In the genomic region with DNA sequence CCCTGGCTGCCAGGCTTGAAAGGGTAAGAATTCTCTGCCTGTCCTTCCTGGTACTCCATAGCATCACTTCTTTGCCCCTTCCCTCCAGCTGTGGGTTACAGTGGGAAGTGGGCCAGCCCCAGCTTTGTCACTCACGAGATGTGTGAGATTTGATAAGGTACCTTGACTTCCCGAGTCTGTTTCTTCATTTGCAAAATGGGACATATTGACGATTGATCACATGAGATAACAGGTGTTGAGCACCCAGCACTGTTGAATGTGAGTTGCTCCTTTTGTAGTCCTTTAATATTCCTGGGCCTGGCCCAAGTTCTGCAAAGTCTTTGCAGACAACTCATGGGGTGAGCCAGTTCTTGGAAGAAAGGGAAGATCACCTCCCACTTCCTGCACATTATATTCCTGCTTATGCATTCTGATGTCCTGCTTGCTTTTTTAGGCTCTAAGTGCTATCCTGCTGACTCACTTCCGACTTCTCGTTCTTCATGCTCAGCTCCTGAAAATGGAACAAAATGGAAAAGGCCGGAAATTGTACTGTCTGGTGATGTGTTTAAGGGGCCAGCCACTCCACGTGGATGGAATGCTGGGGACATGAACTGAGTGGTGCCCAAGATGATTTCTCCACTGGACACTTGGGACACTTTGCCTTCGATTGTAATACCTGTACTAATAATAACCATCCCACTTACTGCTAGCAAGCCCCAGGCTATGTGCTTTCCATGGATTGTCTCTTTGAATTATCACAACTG, we compare ENCODE assay signal across 1 cellular context.
TF ChIP-seq lines count a peak whose summit lies in the region.

No MANE protein-coding gene starts in this region.

TF ChIP-seq in K562, 482 proteins besides CTCF, POLR2A, EP300 and RAD21 (continued from another document and continues in another):
- TF ChIP-seq COPS2 (conservative IDR thresholded peaks at IDR 0.05), result no peak
- no peak for TF ChIP-seq SREBF1 (IDR thresholded peaks at IDR 0.05; ENCODE audit: borderline replicate concordance, low read depth, low read length)
- peak; percentile 91 for TF ChIP-seq ETV5 (CRISPR knock-in tag; IDR thresholded peaks at IDR 0.05; ENCODE audit: low read depth)
- TF ChIP-seq, protein P1, sequence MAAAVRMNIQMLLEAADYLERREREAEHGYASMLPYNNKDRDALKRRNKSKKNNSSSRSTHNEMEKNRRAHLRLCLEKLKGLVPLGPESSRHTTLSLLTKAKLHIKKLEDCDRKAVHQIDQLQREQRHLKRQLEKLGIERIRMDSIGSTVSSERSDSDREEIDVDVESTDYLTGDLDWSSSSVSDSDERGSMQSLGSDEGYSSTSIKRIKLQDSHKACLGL (CRISPR knock-in tag; IDR thresholded peaks at IDR 0.05; ENCODE audit: borderline replicate concordance, poor library complexity, severe bottlenecking), result no peak
- TF ChIP-seq CREB1 (IDR thresholded peaks at IDR 0.05), result no peak
- TF ChIP-seq CREB1 (CRISPR knock-in tag; IDR thresholded peaks at IDR 0.05), result no peak
- no peak for TF ChIP-seq ELF2 (CRISPR knock-in tag; IDR thresholded peaks at IDR 0.05)
- TF ChIP-seq ZNF445 (CRISPR knock-in tag; IDR thresholded peaks at IDR 0.05; ENCODE audit: low read depth), result no peak
- TF ChIP-seq ZNF23 (CRISPR knock-in tag; IDR thresholded peaks at IDR 0.05), result no peak
- no peak for TF ChIP-seq YBX1 (IDR thresholded peaks at IDR 0.05)
- TF ChIP-seq AFF4 (CRISPR knock-in tag; IDR thresholded peaks at IDR 0.05), result no peak
- TF ChIP-seq YY1 (IDR thresholded peaks at IDR 0.05; ENCODE audit: borderline replicate concordance in 1 of 3, control insufficient read depth in 1 of 3, extremely low read depth in 1 of 3, insufficient read depth in 3 of 3, insufficient read length in 1 of 3, insufficient replicate concordance in 2 of 3, low read depth in 1 of 3, low read length in 2 of 3), result peak in 1 of 3 experiments; percentile 57
- TF ChIP-seq SAFB (IDR thresholded peaks at IDR 0.05; ENCODE audit: borderline replicate concordance, low read depth, low read length), result no peak
- TF ChIP-seq, protein P2, sequence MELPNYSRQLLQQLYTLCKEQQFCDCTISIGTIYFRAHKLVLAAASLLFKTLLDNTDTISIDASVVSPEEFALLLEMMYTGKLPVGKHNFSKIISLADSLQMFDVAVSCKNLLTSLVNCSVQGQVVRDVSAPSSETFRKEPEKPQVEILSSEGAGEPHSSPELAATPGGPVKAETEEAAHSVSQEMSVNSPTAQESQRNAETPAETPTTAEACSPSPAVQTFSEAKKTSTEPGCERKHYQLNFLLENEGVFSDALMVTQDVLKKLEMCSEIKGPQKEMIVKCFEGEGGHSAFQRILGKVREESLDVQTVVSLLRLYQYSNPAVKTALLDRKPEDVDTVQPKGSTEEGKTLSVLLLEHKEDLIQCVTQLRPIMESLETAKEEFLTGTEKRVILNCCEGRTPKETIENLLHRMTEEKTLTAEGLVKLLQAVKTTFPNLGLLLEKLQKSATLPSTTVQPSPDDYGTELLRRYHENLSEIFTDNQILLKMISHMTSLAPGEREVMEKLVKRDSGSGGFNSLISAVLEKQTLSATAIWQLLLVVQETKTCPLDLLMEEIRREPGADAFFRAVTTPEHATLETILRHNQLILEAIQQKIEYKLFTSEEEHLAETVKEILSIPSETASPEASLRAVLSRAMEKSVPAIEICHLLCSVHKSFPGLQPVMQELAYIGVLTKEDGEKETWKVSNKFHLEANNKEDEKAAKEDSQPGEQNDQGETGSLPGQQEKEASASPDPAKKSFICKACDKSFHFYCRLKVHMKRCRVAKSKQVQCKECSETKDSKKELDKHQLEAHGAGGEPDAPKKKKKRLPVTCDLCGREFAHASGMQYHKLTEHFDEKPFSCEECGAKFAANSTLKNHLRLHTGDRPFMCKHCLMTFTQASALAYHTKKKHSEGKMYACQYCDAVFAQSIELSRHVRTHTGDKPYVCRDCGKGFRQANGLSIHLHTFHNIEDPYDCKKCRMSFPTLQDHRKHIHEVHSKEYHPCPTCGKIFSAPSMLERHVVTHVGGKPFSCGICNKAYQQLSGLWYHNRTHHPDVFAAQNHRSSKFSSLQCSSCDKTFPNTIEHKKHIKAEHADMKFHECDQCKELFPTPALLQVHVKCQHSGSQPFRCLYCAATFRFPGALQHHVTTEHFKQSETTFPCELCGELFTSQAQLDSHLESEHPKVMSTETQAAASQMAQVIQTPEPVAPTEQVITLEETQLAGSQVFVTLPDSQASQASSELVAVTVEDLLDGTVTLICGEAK (IDR thresholded peaks at IDR 0.05), result peak; percentile 52; the same call in 1 of the 2 replicates
- TF ChIP-seq, protein P2 (CRISPR knock-in tag; IDR thresholded peaks at IDR 0.05), result no peak
- no peak for TF ChIP-seq STAG1 (CRISPR knock-in tag; IDR thresholded peaks at IDR 0.05; ENCODE audit: borderline replicate concordance)
- TF ChIP-seq MYNN (IDR thresholded peaks at IDR 0.05), result no peak
- no peak for TF ChIP-seq MYNN (CRISPR knock-in tag; IDR thresholded peaks at IDR 0.05)
- TF ChIP-seq, protein P3, sequence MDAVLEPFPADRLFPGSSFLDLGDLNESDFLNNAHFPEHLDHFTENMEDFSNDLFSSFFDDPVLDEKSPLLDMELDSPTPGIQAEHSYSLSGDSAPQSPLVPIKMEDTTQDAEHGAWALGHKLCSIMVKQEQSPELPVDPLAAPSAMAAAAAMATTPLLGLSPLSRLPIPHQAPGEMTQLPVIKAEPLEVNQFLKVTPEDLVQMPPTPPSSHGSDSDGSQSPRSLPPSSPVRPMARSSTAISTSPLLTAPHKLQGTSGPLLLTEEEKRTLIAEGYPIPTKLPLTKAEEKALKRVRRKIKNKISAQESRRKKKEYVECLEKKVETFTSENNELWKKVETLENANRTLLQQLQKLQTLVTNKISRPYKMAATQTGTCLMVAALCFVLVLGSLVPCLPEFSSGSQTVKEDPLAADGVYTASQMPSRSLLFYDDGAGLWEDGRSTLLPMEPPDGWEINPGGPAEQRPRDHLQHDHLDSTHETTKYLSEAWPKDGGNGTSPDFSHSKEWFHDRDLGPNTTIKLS (IDR thresholded peaks at IDR 0.05; ENCODE audit: borderline replicate concordance, low read depth), result 0 out of 2 replicates have a peak, but pooled peaks have one; percentile 50
- TF ChIP-seq SIN3B (IDR thresholded peaks at IDR 0.05; ENCODE audit: low read depth), result no peak
- TF ChIP-seq ZNF79 (CRISPR knock-in tag; IDR thresholded peaks at IDR 0.05; ENCODE audit: low read depth), result no peak
- no peak for TF ChIP-seq LCOR (CRISPR knock-in tag; IDR thresholded peaks at IDR 0.05)
- no peak for TF ChIP-seq RAD51 (IDR thresholded peaks at IDR 0.05; ENCODE audit: borderline replicate concordance, low read depth)
- no peak for TF ChIP-seq ATF2 (CRISPR knock-in tag; IDR thresholded peaks at IDR 0.05)
- no peak for TF ChIP-seq KLF1 (tag; IDR thresholded peaks at IDR 0.05)
- no peak for TF ChIP-seq ESRRA (IDR thresholded peaks at IDR 0.05; ENCODE audit: borderline replicate concordance, low read depth)
- TF ChIP-seq TOE1 (IDR thresholded peaks at IDR 0.05; ENCODE audit: borderline replicate concordance), result no peak
- no peak for TF ChIP-seq TOE1 (CRISPR knock-in tag; IDR thresholded peaks at IDR 0.05; ENCODE audit: borderline replicate concordance, low read depth)
- TF ChIP-seq ZSCAN29 (IDR thresholded peaks at IDR 0.05), result no peak
- no peak for TF ChIP-seq ZBTB2 (IDR thresholded peaks at IDR 0.05)
- TF ChIP-seq, protein P4, sequence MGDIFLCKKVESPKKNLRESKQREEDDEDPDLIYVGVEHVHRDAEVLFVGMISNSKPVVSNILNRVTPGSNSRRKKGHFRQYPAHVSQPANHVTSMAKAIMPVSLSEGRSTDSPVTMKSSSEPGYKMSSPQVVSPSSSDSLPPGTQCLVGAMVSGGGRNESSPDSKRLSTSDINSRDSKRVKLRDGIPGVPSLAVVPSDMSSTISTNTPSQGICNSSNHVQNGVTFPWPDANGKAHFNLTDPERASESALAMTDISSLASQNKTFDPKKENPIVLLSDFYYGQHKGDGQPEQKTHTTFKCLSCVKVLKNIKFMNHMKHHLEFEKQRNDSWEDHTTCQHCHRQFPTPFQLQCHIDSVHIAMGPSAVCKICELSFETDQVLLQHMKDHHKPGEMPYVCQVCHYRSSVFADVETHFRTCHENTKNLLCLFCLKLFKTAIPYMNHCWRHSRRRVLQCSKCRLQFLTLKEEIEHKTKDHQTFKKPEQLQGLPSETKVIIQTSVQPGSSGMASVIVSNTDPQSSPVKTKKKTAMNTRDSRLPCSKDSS (IDR thresholded peaks at IDR 0.05; ENCODE audit: low read depth, partially characterized antibody), result no peak
- no peak for TF ChIP-seq PCBP2 (IDR thresholded peaks at IDR 0.05; ENCODE audit: low read depth, low read length, poor library complexity, severe bottlenecking)
- TF ChIP-seq, protein P5, sequence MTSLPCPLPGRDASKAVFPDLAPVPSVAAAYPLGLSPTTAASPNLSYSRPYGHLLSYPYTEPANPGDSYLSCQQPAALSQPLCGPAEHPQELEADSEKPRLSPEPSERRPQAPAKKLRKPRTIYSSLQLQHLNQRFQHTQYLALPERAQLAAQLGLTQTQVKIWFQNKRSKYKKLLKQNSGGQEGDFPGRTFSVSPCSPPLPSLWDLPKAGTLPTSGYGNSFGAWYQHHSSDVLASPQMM (CRISPR knock-in tag; IDR thresholded peaks at IDR 0.05), result no peak
- no peak for TF ChIP-seq CBX2 (IDR thresholded peaks at IDR 0.05; ENCODE audit: insufficient read depth, low read length, poor library complexity, severe bottlenecking)
